In the genomic region with DNA sequence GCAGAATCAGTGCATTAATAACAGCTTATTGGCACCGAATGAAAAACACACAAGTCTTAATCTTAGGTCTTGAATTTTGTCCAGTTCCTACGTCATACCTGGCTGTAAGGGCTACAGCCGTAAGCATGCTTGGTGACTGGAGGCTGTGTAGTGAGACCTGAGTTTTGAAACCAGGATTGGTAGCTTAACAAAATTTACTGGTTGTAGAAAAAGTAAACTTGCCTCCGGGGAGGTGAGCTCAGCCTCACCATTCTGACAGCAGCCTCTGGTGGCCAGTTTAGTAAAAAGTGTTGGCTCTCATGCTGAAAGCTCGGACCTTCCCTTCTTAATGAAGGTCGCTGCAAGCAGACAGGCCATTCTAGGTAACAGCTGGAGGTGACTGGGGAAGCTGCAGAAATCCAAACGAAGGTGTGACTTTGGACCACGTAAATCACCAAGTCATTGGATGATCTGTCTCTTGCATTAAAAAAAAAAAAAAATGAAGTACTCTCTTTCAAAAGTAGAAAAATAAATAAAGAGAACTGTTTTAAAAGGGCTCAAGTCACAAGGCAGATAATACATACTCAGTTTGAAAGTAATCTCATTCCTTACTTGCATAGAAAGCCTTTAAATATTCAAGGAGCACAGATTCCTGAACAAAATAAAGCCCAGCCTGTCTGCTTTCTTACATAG, we compare ENCODE assay signal across 1 cellular context.
TF ChIP-seq lines count a peak whose summit lies in the region.

No MANE protein-coding gene starts in this region.

TF ChIP-seq in H1, 55 proteins besides CTCF, POLR2A, EP300 and RAD21:
- TF ChIP-seq YY1 (IDR thresholded peaks at IDR 0.05; ENCODE audit: low read depth, low read length) (peak; percentile 38; the same call in 1 of the 2 replicates), EGR1 (IDR thresholded peaks at IDR 0.05; ENCODE audit: borderline replicate concordance, low read depth, low read length) (no peak), BRCA1 (IDR thresholded peaks at IDR 0.05; ENCODE audit: low read depth, low read length) (no peak), TAF7 (optimal IDR thresholded peaks at IDR 0.05; ENCODE audit: borderline replicate concordance, low read depth, low read length) (no peak), TEAD4 (IDR thresholded peaks at IDR 0.05; ENCODE audit: low read depth, low read length) (no peak), MAFK (IDR thresholded peaks at IDR 0.05; ENCODE audit: low read depth, low read length) (no peak), RFX5 (IDR thresholded peaks at IDR 0.05; ENCODE audit: borderline replicate concordance, low read depth, low read length) (no peak), FOSL1 (IDR thresholded peaks at IDR 0.05; ENCODE audit: insufficient read depth, low read depth, low read length) (no peak), POLR2AphosphoS5 (IDR thresholded peaks at IDR 0.05; ENCODE audit: low read depth, low read length) (no peak)
TF ChIP-seq in H1: peak in this region for 1.
